In genomic region chr1:116416854-116417513, GRCh38 we compare ENCODE assay signal across 9 cellular contexts. TPM values are rescaled to one million over a fixed set of nuclear protein-coding genes. Genes with fewer than 3 reads are reported as not detected.
DNase-seq lines count a peak whose midpoint lies in the region; ATAC-seq and TF ChIP-seq lines count a peak whose summit lies in the region.
"Had no signal": no experiment of that assay in that cellular context is flagged by ENCODE, and none has a peak within 500 bp of the region (broad histone marks: within the 10 kb centered on the region; RNA-seq: fewer than 3 reads in every experiment).

No MANE protein-coding gene starts in this region.

- H3K27ac Mint-ChIP-seq in activated naive CD4-positive, alpha-beta T cell treated with anti-CD3 and anti-CD28 coated beads, Interleukin-2, amount 50 U/mL, for 24 hours = peak overlapping the region; percentile 89
- no peak overlapping the region for H3K27ac Mint-ChIP-seq in chondrocyte (ENCODE audit: unreplicated experiment)
- peak overlapping the region; percentile 92 for H3K27ac Mint-ChIP-seq in stimulated activated effector memory CD8-positive, alpha-beta T cell treated with anti-CD3 and anti-CD28 coated beads, Interleukin-12 subunit alpha, Interleukin-12 subunit beta, amount 100 ng/mL, for 72 hours

- no peaks in the 10 kb centered on the region for H3K27me3 Mint-ChIP-seq in activated naive CD4-positive, alpha-beta T cell treated with anti-CD3 and anti-CD28 coated beads, Interleukin-2, amount 50 U/mL, for 24 hours
- H3K27me3 Mint-ChIP-seq in chondrocyte (ENCODE audit: low read depth) = no peaks in the 10 kb centered on the region

- H3K4me3 ChIP-seq in OCI-LY1 (ENCODE audit: low read depth, low read length, poor library complexity, severe bottlenecking) = peak overlapping the region; percentile 70

- H3K9ac ChIP-seq in OCI-LY1 (ENCODE audit: low read length) = peak overlapping the region; percentile 76

- no peaks in the 10 kb centered on the region for H3K9me3 Mint-ChIP-seq in activated naive CD4-positive, alpha-beta T cell treated with anti-CD3 and anti-CD28 coated beads, Interleukin-2, amount 50 U/mL, for 24 hours
- no peaks in the 10 kb centered on the region for H3K9me3 Mint-ChIP-seq in chondrocyte (ENCODE audit: low read depth)
- no peaks in the 10 kb centered on the region for H3K9me3 Mint-ChIP-seq in stimulated activated effector memory CD8-positive, alpha-beta T cell treated with anti-CD3 and anti-CD28 coated beads, Interleukin-12 subunit alpha, Interleukin-12 subunit beta, amount 100 ng/mL, for 72 hours

- peak overlapping the region; percentile 15 for H3K27ac ChIP-seq in OCI-LY1 (ENCODE audit: low read depth, low read length, poor library complexity, severe bottlenecking)

- DNase-seq in activated naive CD4-positive, alpha-beta T cell treated with Interleukin-2 at 50 U/mL for 16 hours = no peak
- DNase-seq in chondrocyte (ENCODE audit: low spot score) (no peak), DMS53 treated with DMSO at 0.1 percent for 48 hours (lab: John Stamatoyannopoulos, UW; ENCODE audit: unreplicated experiment) (no peak), hypothalamus (lab: John Stamatoyannopoulos, UW) (no peak)
- DNase-seq in stimulated activated effector memory CD8-positive, alpha-beta T cell treated with anti-CD3 and anti-CD28 coated beads, Interleukin-12 subunit alpha, Interleukin-12 subunit beta, amount 100 ng/mL, for 72 hours (ENCODE audit: low spot score in 2 of 2) = peak in 1 of 2 donors; percentile 42
- DNase-seq: left colon had no signal

- peaks cover 5% of the 10 kb centered on the region for H3K36me3 Mint-ChIP-seq in activated naive CD4-positive, alpha-beta T cell treated with anti-CD3 and anti-CD28 coated beads, Interleukin-2, amount 50 U/mL, for 24 hours
- no peaks in the 10 kb centered on the region for H3K36me3 Mint-ChIP-seq in chondrocyte (ENCODE audit: low read depth)
- peaks cover 13% of the 10 kb centered on the region for H3K36me3 Mint-ChIP-seq in stimulated activated effector memory CD8-positive, alpha-beta T cell treated with anti-CD3 and anti-CD28 coated beads, Interleukin-12 subunit alpha, Interleukin-12 subunit beta, amount 100 ng/mL, for 72 hours

- no peak overlapping the region for H2AFZ ChIP-seq in OCI-LY1 (ENCODE audit: low read length)

- TF ChIP-seq CTCF in OCI-LY1 (IDR thresholded peaks at IDR 0.05; ENCODE audit: low read length) (no peak), chondrocyte (IDR thresholded peaks at IDR 0.05) (no peak)

- H4K20me1 ChIP-seq in OCI-LY1 (ENCODE audit: insufficient read depth, low read length) = no peaks in the 10 kb centered on the region

- H3K36me3 ChIP-seq in OCI-LY1 (ENCODE audit: insufficient read depth, low read length) = no peaks in the 10 kb centered on the region

- peaks cover 20% of the 10 kb centered on the region for H3K4me1 ChIP-seq in OCI-LY1 (ENCODE audit: insufficient read depth, low read length, severe bottlenecking)

- no peaks in the 10 kb centered on the region for H3K9me2 ChIP-seq in OCI-LY1 (ENCODE audit: low read depth, low read length)

- H3F3A ChIP-seq in OCI-LY1 (ENCODE audit: insufficient read depth, low read length) = no peaks in the 10 kb centered on the region

- no peaks in the 10 kb centered on the region for H3K27me3 ChIP-seq in OCI-LY1 (ENCODE audit: insufficient read depth, low read length)

- no peaks in the 10 kb centered on the region for H3K79me2 ChIP-seq in OCI-LY1 (ENCODE audit: insufficient read depth, low read length)

- H3K4me1 Mint-ChIP-seq in activated naive CD4-positive, alpha-beta T cell treated with anti-CD3 and anti-CD28 coated beads, Interleukin-2, amount 50 U/mL, for 24 hours = peaks cover 42% of the 10 kb centered on the region
- peaks cover 26% of the 10 kb centered on the region for H3K4me1 Mint-ChIP-seq in chondrocyte (ENCODE audit: low read depth)
- peaks cover 24% of the 10 kb centered on the region for H3K4me1 Mint-ChIP-seq in stimulated activated effector memory CD8-positive, alpha-beta T cell treated with anti-CD3 and anti-CD28 coated beads, Interleukin-12 subunit alpha, Interleukin-12 subunit beta, amount 100 ng/mL, for 72 hours

- peak overlapping the region; percentile 87 for H3K4me3 Mint-ChIP-seq in activated naive CD4-positive, alpha-beta T cell treated with anti-CD3 and anti-CD28 coated beads, Interleukin-2, amount 50 U/mL, for 24 hours
- peak overlapping the region; percentile 83 for H3K4me3 Mint-ChIP-seq in chondrocyte (ENCODE audit: unreplicated experiment)
- peak overlapping the region; percentile 83 for H3K4me3 Mint-ChIP-seq in stimulated activated effector memory CD8-positive, alpha-beta T cell treated with anti-CD3 and anti-CD28 coated beads, Interleukin-12 subunit alpha, Interleukin-12 subunit beta, amount 100 ng/mL, for 72 hours

- H3K4me2 ChIP-seq in OCI-LY1 (ENCODE audit: low read length) = peak overlapping the region; percentile 64

- H3K9me3 ChIP-seq in OCI-LY1 (ENCODE audit: low read length) = no peaks in the 10 kb centered on the region

- no peak for ATAC-seq in stimulated activated effector memory CD8-positive, alpha-beta T cell treated with anti-CD3 and anti-CD28 coated beads, Interleukin-12 subunit alpha, Interleukin-12 subunit beta, amount 100 ng/mL, for 72 hours
- no peak for ATAC-seq in HG02973 (IDR thresholded peaks at IDR 0.05; ENCODE audit: unreplicated experiment)

RNA-seq across cellular contexts. Expression of gene ATP1A1, which starts 43.9 kb away (rescaled TPM):
- total RNA-seq in chondrocyte = 171 to 196 TPM (median 188 TPM) in 3 replicates
